ENCODE assay signal across 14 cellular contexts in genomic region chr4:185235480-185236154, GRCh38. TPM values are rescaled to one million over a fixed set of nuclear protein-coding genes. Genes with fewer than 3 reads are reported as not detected.
A peak's percentile ranks its signal among the peaks of the same experiment; 100 is the strongest.
DNase-seq lines count a peak whose midpoint lies in the region; ATAC-seq and TF ChIP-seq lines count a peak whose summit lies in the region.
"Had no signal": no experiment of that assay in that cellular context is flagged by ENCODE, and none has a peak within 500 bp of the region (broad histone marks: within the 10 kb centered on the region; RNA-seq: fewer than 3 reads in every experiment).

No MANE protein-coding gene starts in this region.

- H3K27me3 ChIP-seq in left ventricle myocardium inferior (ENCODE audit: low read depth): no peaks in the 10 kb centered on the region
- H3K27me3 ChIP-seq in right lobe of liver: no peaks in the 10 kb centered on the region
- H3K27me3 ChIP-seq in upper lobe of right lung: no peaks in the 10 kb centered on the region
- no peaks in the 10 kb centered on the region for H3K27me3 ChIP-seq in esophagus muscularis mucosa
- H3K27me3 ChIP-seq: spleen, thyroid gland had no signal

- no peak for DNase-seq in Right ventricle myocardium inferior (ENCODE audit: missing footprints)
- DNase-seq in left ventricle myocardium inferior: no peak
- peak; percentile 7 for DNase-seq in central memory CD4-positive, alpha-beta T cell
- no peak for DNase-seq in right lobe of liver
- no peak for DNase-seq in upper lobe of right lung
- DNase-seq in C1 segment of cervical spinal cord (lab: John Stamatoyannopoulos, UW): no peak
- no peak for DNase-seq in stimulated activated naive CD4-positive, alpha-beta T cell treated with Interleukin-2 at 50 U/mL for 16 hours (lab: John Stamatoyannopoulos, UW)
- no peak for DNase-seq in esophagus muscularis mucosa (ENCODE audit: extremely low spot score)
- DNase-seq: ACHN; activated CD8-positive, alpha-beta T cell treated with anti-CD3 and anti-CD28 coated beads, Interleukin-2, amount 10 ng/mL, durations not matched to agents 7 days and 5 days; activated naive CD4-positive, alpha-beta T cell treated with anti-CD3 and anti-CD28 coated beads, Interleukin-2, amount 10 ng/mL, durations not matched to agents 7 days and 5 days; spleen; thyroid gland had no signal

- ATAC-seq in Right ventricle myocardium inferior (peak; percentile 28), right lobe of liver (peak; percentile 77 to 98 (median 95)), upper lobe of right lung (peak; percentile 78)
- ATAC-seq: activated CD8-positive, alpha-beta T cell treated with anti-CD3 and anti-CD28 coated beads, Interleukin-2, amount 10 ng/mL, durations not matched to agents 7 days and 5 days; natural killer cell treated with Interleukin-12 subunit alpha and Interleukin-12 subunit beta and Interleukin-15 and Interleukin-18, amount 100 ng/mL, for 72 hours had no signal

- no peak overlapping the region for H3K4me3 ChIP-seq in left ventricle myocardium inferior
- H3K4me3 ChIP-seq in right lobe of liver: no peak overlapping the region
- no peak overlapping the region for H3K4me3 ChIP-seq in upper lobe of right lung
- no peak overlapping the region for H3K4me3 ChIP-seq in esophagus muscularis mucosa
- H3K4me3 ChIP-seq: spleen, thyroid gland had no signal

- H3K9me3 ChIP-seq in left ventricle myocardium inferior (replicated peaks) (peaks cover 5% of the 10 kb centered on the region), right lobe of liver (peaks cover 0 to 3% (median 0%) of the 10 kb centered on the region in 4 donors), upper lobe of right lung (no peaks in the 10 kb centered on the region), esophagus muscularis mucosa (no peaks in the 10 kb centered on the region)
- H3K9me3 ChIP-seq: thyroid gland had no signal

- WGBS in right lobe of liver (ENCODE audit: insufficient coverage, low coverage, low lambda C conversion rate, missing lambda C conversion rate): 59% methylated on average over 8 of the region's 11 CpGs
- WGBS in esophagus muscularis mucosa: 73% methylated on average over 11 of the region's 11 CpGs

- H3K36me3 ChIP-seq in left ventricle myocardium inferior (no peaks in the 10 kb centered on the region), right lobe of liver (no peaks in the 10 kb centered on the region), upper lobe of right lung (no peaks in the 10 kb centered on the region), esophagus muscularis mucosa (no peaks in the 10 kb centered on the region)
- H3K36me3 ChIP-seq: spleen, thyroid gland had no signal

- TF ChIP-seq POLR2A in right lobe of liver (IDR thresholded peaks at IDR 0.05) (no peak), esophagus muscularis mucosa (IDR thresholded peaks at IDR 0.05; ENCODE audit: low read depth) (no peak)

- H3K27ac ChIP-seq in left ventricle myocardium inferior (replicated peaks): no peak overlapping the region
- no peak overlapping the region for H3K27ac ChIP-seq in right lobe of liver
- H3K27ac ChIP-seq in upper lobe of right lung: no peak overlapping the region
- no peak overlapping the region for H3K27ac ChIP-seq in esophagus muscularis mucosa (replicated peaks in 1 of 4)
- H3K27ac ChIP-seq: spleen, thyroid gland had no signal

- intact Hi-C loops in Right ventricle myocardium inferior (cut with DNase I) (no loop called here), left ventricle myocardium inferior (cut with micrococcal nuclease) (no loop called here), right lobe of liver (cut with DNase I) (no loop called here), upper lobe of right lung (cut with DNase I) (no loop called here), esophagus muscularis mucosa (cut with DNase I) (no loop called here)

- peaks cover 26% of the 10 kb centered on the region for H3K4me1 ChIP-seq in left ventricle myocardium inferior
- peaks cover 0 to 7% (median 0%) of the 10 kb centered on the region in 4 donors for H3K4me1 ChIP-seq in right lobe of liver
- no peaks in the 10 kb centered on the region for H3K4me1 ChIP-seq in upper lobe of right lung
- peaks cover 6 to 20% (median 15%) of the 10 kb centered on the region in 4 donors for H3K4me1 ChIP-seq in esophagus muscularis mucosa

- TF ChIP-seq CTCF in left ventricle myocardium inferior (IDR thresholded peaks at IDR 0.05; ENCODE audit: borderline replicate concordance) (no peak), right lobe of liver (IDR thresholded peaks at IDR 0.05) (no peak), upper lobe of right lung (IDR thresholded peaks at IDR 0.05) (no peak), esophagus muscularis mucosa (IDR thresholded peaks at IDR 0.05) (no peak)

- no peak for TF ChIP-seq EP300 in esophagus muscularis mucosa (IDR thresholded peaks at IDR 0.05)

RNA-seq across cellular contexts. Expression of gene SNX25, which starts 26.2 kb away (rescaled TPM):
- total RNA-seq in Right ventricle myocardium inferior: 10.9 TPM
- total RNA-seq in left ventricle myocardium inferior: 10.8 TPM
- total RNA-seq in right lobe of liver: 10 to 100 TPM in 4 of 6 experiments, 1 to 10 TPM in 2; 8.0 to 13.0 (median 10.5) TPM
- total RNA-seq in upper lobe of right lung: 98.5 TPM
- 10 to 100 TPM; 19.9 to 23.8 (median 21.5) TPM for total RNA-seq in esophagus muscularis mucosa

RNA-seq across cellular contexts. Expression of gene CFAP97, which starts 31.8 kb away (rescaled TPM):
- 11.3 TPM for total RNA-seq in Right ventricle myocardium inferior
- total RNA-seq in left ventricle myocardium inferior: 11.7 TPM
- 10 to 100 TPM; 11.7 to 25.6 (median 20.5) TPM for total RNA-seq in right lobe of liver
- total RNA-seq in upper lobe of right lung: 38.2 TPM
- 10 to 100 TPM; 30.2 to 36.8 (median 35.1) TPM for total RNA-seq in esophagus muscularis mucosa

Comparison
In these comparisons a context has a peak if more than half of its experiments do, and no peak if none do; other contexts are left out.
1. ATAC-seq: peak in every context shown above with its lines; median percentile 95 in right lobe of liver; 78 in upper lobe of right lung; 28 in Right ventricle myocardium inferior.